Comparison of ENCODE assay signal across 9 cellular contexts in genomic region chr1:228108055-228108690, GRCh38. TPM values are rescaled to one million over a fixed set of nuclear protein-coding genes. Genes with fewer than 3 reads are reported as not detected.
DNase-seq lines count a peak whose midpoint lies in the region; FAIRE-seq and TF ChIP-seq lines count a peak whose summit lies in the region.
"Had no signal": no experiment of that assay in that cellular context is flagged by ENCODE, and none has a peak within 500 bp of the region (broad histone marks: within the 10 kb centered on the region; RNA-seq: fewer than 3 reads in every experiment).

No MANE protein-coding gene starts in this region.

- no peak for TF ChIP-seq POLR2A in testis (IDR thresholded peaks at IDR 0.05)

- intact Hi-C loops in activated T-helper 1 cell treated with anti-CD3 and anti-CD28 coated beads, Interleukin-12 subunit alpha, Interleukin-12 subunit beta, Interleukin-2, Interleukin-4 antibody, amounts not matched to agents 30 ng/mL and 10 ng/mL and 1 ng/mL, durations not matched to agents 14 hours and 24 hours and 36 hours (cut with micrococcal nuclease): loop anchor here (2.0 to 5.0 kb wide), 4 partner anchors 49 to 349 kb away; a partner anchor contains a TSS
- intact Hi-C loops in testis (cut with DNase I; ENCODE audit: low total_unique reads): no loop called here

- peaks cover 43% of the 10 kb centered on the region for H3K4me1 Mint-ChIP-seq in activated CD4-positive, alpha-beta T cell treated with anti-CD3 and anti-CD28 coated beads, Interleukin-2, amount 10 ng/mL, durations not matched to agents 7 days and 5 days
- peaks cover 33% of the 10 kb centered on the region for H3K4me1 Mint-ChIP-seq in activated T-helper 1 cell treated with anti-CD3 and anti-CD28 coated beads, Interleukin-12 subunit alpha, Interleukin-12 subunit beta, Interleukin-2, Interleukin-4 antibody, amounts not matched to agents 30 ng/mL and 10 ng/mL and 1 ng/mL, durations not matched to agents 14 hours and 24 hours and 36 hours (ENCODE audit: low read depth)

- no peaks in the 10 kb centered on the region for H3K9me3 ChIP-seq in keratinocyte (ENCODE audit: control insufficient read depth, low read depth, low read length)
- no peaks in the 10 kb centered on the region for H3K9me3 ChIP-seq in testis

- H3K27ac Mint-ChIP-seq in activated CD4-positive, alpha-beta T cell treated with anti-CD3 and anti-CD28 coated beads, Interleukin-2, amount 10 ng/mL, durations not matched to agents 7 days and 5 days: peak overlapping the region; percentile 96
- peak overlapping the region; percentile 89 for H3K27ac Mint-ChIP-seq in activated T-helper 1 cell treated with anti-CD3 and anti-CD28 coated beads, Interleukin-12 subunit alpha, Interleukin-12 subunit beta, Interleukin-2, Interleukin-4 antibody, amounts not matched to agents 30 ng/mL and 10 ng/mL and 1 ng/mL, durations not matched to agents 14 hours and 24 hours and 36 hours

- H3K4me3 Mint-ChIP-seq in activated CD4-positive, alpha-beta T cell treated with anti-CD3 and anti-CD28 coated beads, Interleukin-2, amount 10 ng/mL, durations not matched to agents 7 days and 5 days: peak overlapping the region; percentile 92
- peak overlapping the region; percentile 87 for H3K4me3 Mint-ChIP-seq in activated T-helper 1 cell treated with anti-CD3 and anti-CD28 coated beads, Interleukin-12 subunit alpha, Interleukin-12 subunit beta, Interleukin-2, Interleukin-4 antibody, amounts not matched to agents 30 ng/mL and 10 ng/mL and 1 ng/mL, durations not matched to agents 14 hours and 24 hours and 36 hours

- H3K4me2 ChIP-seq in keratinocyte (ENCODE audit: control insufficient read depth, extremely low read depth, insufficient read depth, low read depth, low read length): peak overlapping the region; percentile 89

- DNase-seq in activated CD4-positive, alpha-beta T cell treated with anti-CD3 and anti-CD28 coated beads, Interleukin-2, amount 10 ng/mL, durations not matched to agents 7 days and 5 days: no peak
- DNase-seq in activated CD4-positive, alpha-beta T cell treated with anti-CD3 and anti-CD28 coated beads, Interleukin-2, amount 50 U/mL, for 1 hour: no peak
- DNase-seq in activated T-helper 1 cell treated with anti-CD3 and anti-CD28 coated beads, Interleukin-12 subunit alpha, Interleukin-12 subunit beta, Interleukin-2, Interleukin-4 antibody, amounts not matched to agents 30 ng/mL and 10 ng/mL and 1 ng/mL, durations not matched to agents 14 hours and 24 hours and 36 hours (ENCODE audit: low spot score): no peak
- DNase-seq in keratinocyte (ENCODE audit: low read depth, low spot score) (no peak), testis (no peak), HEK293T (ENCODE audit: extremely low spot score) (no peak), DMS153 treated with DMSO at 0.1 percent for 48 hours (lab: John Stamatoyannopoulos, UW; ENCODE audit: unreplicated experiment) (no peak), GM10266 (ENCODE audit: extremely low spot score) (no peak)
- DNase-seq: NCI-H1105 treated with DMSO at 0.1 percent for 48 hours had no signal

- H3K9ac ChIP-seq in keratinocyte (ENCODE audit: control insufficient read depth, extremely low read depth, insufficient read depth, low read length): peak overlapping the region; percentile 92

- no peak for TF ChIP-seq CTCF in keratinocyte (optimal IDR thresholded peaks at IDR 0.05 in 1 of 3, IDR thresholded peaks at IDR 0.05 in 1 of 3, conservative IDR thresholded peaks at IDR 0.05 in 1 of 3; ENCODE audit: extremely low read depth in 1 of 3, insufficient read depth in 2 of 3, low read length in 3 of 3)
- no peak for TF ChIP-seq CTCF in testis (IDR thresholded peaks at IDR 0.05)
- TF ChIP-seq CTCF in GM10266 (IDR thresholded peaks at IDR 0.05; ENCODE audit: control insufficient read depth, insufficient read depth, low read depth, missing control alignments): no peak

- H3K9me3 Mint-ChIP-seq in activated CD4-positive, alpha-beta T cell treated with anti-CD3 and anti-CD28 coated beads, Interleukin-2, amount 10 ng/mL, durations not matched to agents 7 days and 5 days: no peaks in the 10 kb centered on the region
- H3K9me3 Mint-ChIP-seq in activated T-helper 1 cell treated with anti-CD3 and anti-CD28 coated beads, Interleukin-12 subunit alpha, Interleukin-12 subunit beta, Interleukin-2, Interleukin-4 antibody, amounts not matched to agents 30 ng/mL and 10 ng/mL and 1 ng/mL, durations not matched to agents 14 hours and 24 hours and 36 hours: no peaks in the 10 kb centered on the region

- no peaks in the 10 kb centered on the region for H3K27me3 Mint-ChIP-seq in activated CD4-positive, alpha-beta T cell treated with anti-CD3 and anti-CD28 coated beads, Interleukin-2, amount 10 ng/mL, durations not matched to agents 7 days and 5 days
- H3K27me3 Mint-ChIP-seq in activated T-helper 1 cell treated with anti-CD3 and anti-CD28 coated beads, Interleukin-12 subunit alpha, Interleukin-12 subunit beta, Interleukin-2, Interleukin-4 antibody, amounts not matched to agents 30 ng/mL and 10 ng/mL and 1 ng/mL, durations not matched to agents 14 hours and 24 hours and 36 hours (ENCODE audit: insufficient read depth): peaks cover 3% of the 10 kb centered on the region

- POLR2A ChIA-PET in activated CD4-positive, alpha-beta T cell treated with anti-CD3 and anti-CD28 coated beads, Interleukin-2, amount 10 ng/mL, durations not matched to agents 7 days and 5 days (lab: Charles Lee): no interaction called here
- POLR2A ChIA-PET in HEK293T (lab: Yijun Ruan, JAX): interaction anchor here (1.1 kb wide), 1 partner anchor 11 kb away, joined by 3 read pairs; no protein-coding TSS in a partner anchor

- peaks cover 9% of the 10 kb centered on the region for H3K36me3 Mint-ChIP-seq in activated CD4-positive, alpha-beta T cell treated with anti-CD3 and anti-CD28 coated beads, Interleukin-2, amount 10 ng/mL, durations not matched to agents 7 days and 5 days (ENCODE audit: low read depth)
- H3K36me3 Mint-ChIP-seq in activated T-helper 1 cell treated with anti-CD3 and anti-CD28 coated beads, Interleukin-12 subunit alpha, Interleukin-12 subunit beta, Interleukin-2, Interleukin-4 antibody, amounts not matched to agents 30 ng/mL and 10 ng/mL and 1 ng/mL, durations not matched to agents 14 hours and 24 hours and 36 hours (ENCODE audit: low read depth): peaks cover 7% of the 10 kb centered on the region

- H3K4me3 ChIP-seq in keratinocyte (ENCODE audit: control insufficient read depth in 2 of 3, extremely low read depth in 1 of 3, insufficient read depth in 2 of 3, low read depth in 1 of 3, low read length in 3 of 3): peak overlapping the region; percentile 74 to 93 (median 88)
- peak overlapping the region; percentile 75 to 92 for H3K4me3 ChIP-seq in testis

- dilution Hi-C loops in keratinocyte (cut with MboI; ENCODE audit: extremely low pct_ligation_motif_present, low sequenced_read_pairs): no loop called here

- peaks cover 17% of the 10 kb centered on the region for H3K79me2 ChIP-seq in keratinocyte (ENCODE audit: control insufficient read depth, insufficient read depth, low read length)

- CTCF ChIA-PET in activated CD4-positive, alpha-beta T cell treated with anti-CD3 and anti-CD28 coated beads, Interleukin-2, amount 10 ng/mL, durations not matched to agents 7 days and 5 days (lab: Charles Lee): interaction anchor here (0.5 to 1.0 kb wide), 2 partner anchors 30 to 58 kb away, joined by 3 read pairs; no protein-coding TSS in a partner anchor
- CTCF ChIA-PET in HEK293T (lab: Yijun Ruan, JAX): no interaction called here

- 63 to 64% methylated on average over 11 of the region's 11 CpGs for WGBS in testis, 2 donors

- H2AFZ ChIP-seq in keratinocyte (ENCODE audit: control insufficient read depth, low read length): no peak overlapping the region

- H3K27ac ChIP-seq in keratinocyte (ENCODE audit: control insufficient read depth, insufficient read depth, low read length): peak overlapping the region; percentile 50
- H3K27ac ChIP-seq in testis: peak overlapping the region; percentile 96 to 98

- H3K27me3 ChIP-seq in keratinocyte (ENCODE audit: control insufficient read depth, extremely low read depth, insufficient read depth, low read length): no peaks in the 10 kb centered on the region
- no peaks in the 10 kb centered on the region for H3K27me3 ChIP-seq in testis

- H3K4me1 ChIP-seq in keratinocyte (ENCODE audit: control insufficient read depth, extremely low read depth, insufficient read depth, low read length) (peaks cover 17% of the 10 kb centered on the region), testis (peaks cover 20% of the 10 kb centered on the region)

- H4K20me1 ChIP-seq in keratinocyte (ENCODE audit: control insufficient read depth, extremely low read depth, insufficient read depth, low read length): no peaks in the 10 kb centered on the region

- no peak for FAIRE-seq in keratinocyte (lab: Jason Lieb, UNC)

- H3K36me3 ChIP-seq in keratinocyte (ENCODE audit: control insufficient read depth in 2 of 2, extremely low read depth in 1 of 2, insufficient read depth in 2 of 2, low read length in 2 of 2): peaks cover 3 to 14% of the 10 kb centered on the region in 2 experiments
- H3K36me3 ChIP-seq in testis (ENCODE audit: low read depth, missing control alignments): no peaks in the 10 kb centered on the region

- H3K9me1 ChIP-seq in keratinocyte (ENCODE audit: control insufficient read depth, extremely low read depth, insufficient read depth, low read length): no peaks in the 10 kb centered on the region

RNA-seq across cellular contexts. Expression of gene MRPL55, which starts 0.9 kb away (rescaled TPM):
- 10 to 100 TPM; 38.6 to 44.1 TPM for total RNA-seq in activated CD4-positive, alpha-beta T cell treated with anti-CD3 and anti-CD28 coated beads, Interleukin-2, amount 10 ng/mL, durations not matched to agents 7 days and 5 days
- 53.3 and 61.7 TPM in 2 replicates for total RNA-seq in activated T-helper 1 cell treated with anti-CD3 and anti-CD28 coated beads, Interleukin-12 subunit alpha, Interleukin-12 subunit beta, Interleukin-2, Interleukin-4 antibody, amounts not matched to agents 30 ng/mL and 10 ng/mL and 1 ng/mL, durations not matched to agents 14 hours and 24 hours and 36 hours
- 28.4 to 53.7 TPM (median 49.3 TPM) in 3 replicates for polyA plus RNA-seq in keratinocyte
- 23.9 TPM for polyA plus RNA-seq in keratinocyte (2011; ENCODE audit: low read depth)
- 22.0 and 52.1 TPM in 2 replicates for polyA plus RNA-seq in keratinocyte (2011; cell fraction: cytosol; rRNA removed)
- 47.4 and 62.3 TPM in 2 replicates for polyA plus RNA-seq in keratinocyte (2011; cell fraction: nucleus; rRNA removed)
- 34.4 and 51.8 TPM in 2 replicates for polyA plus RNA-seq in keratinocyte (2012; ENCODE audit: low replicate concordance)
- polyA minus RNA-seq in keratinocyte: 19.2 to 36.3 TPM (median 26.1 TPM) in 3 replicates
- 48.9 TPM for polyA minus RNA-seq in keratinocyte (2011; cell fraction: cytosol; rRNA and poly(A)+ RNA removed)
- polyA minus RNA-seq in keratinocyte (2011; cell fraction: nucleus; rRNA and poly(A)+ RNA removed): 9.9 and 18.3 TPM in 2 replicates
- total RNA-seq in testis: 100 to 1,000 TPM; 102 to 121 TPM
- 63.1 TPM for polyA plus RNA-seq in testis (ENCODE audit: insufficient read depth, low read depth, low replicate concordance)

RNA-seq across cellular contexts. Expression of gene C1orf35, which starts 5.0 kb away (rescaled TPM):
- total RNA-seq in activated CD4-positive, alpha-beta T cell treated with anti-CD3 and anti-CD28 coated beads, Interleukin-2, amount 10 ng/mL, durations not matched to agents 7 days and 5 days: 10 to 100 TPM; 14.4 to 24.4 TPM
- total RNA-seq in activated T-helper 1 cell treated with anti-CD3 and anti-CD28 coated beads, Interleukin-12 subunit alpha, Interleukin-12 subunit beta, Interleukin-2, Interleukin-4 antibody, amounts not matched to agents 30 ng/mL and 10 ng/mL and 1 ng/mL, durations not matched to agents 14 hours and 24 hours and 36 hours: 27.7 and 30.7 TPM in 2 replicates
- polyA plus RNA-seq in keratinocyte (8.2 to 11.9 TPM (median 10.0 TPM) in 3 replicates), testis (ENCODE audit: insufficient read depth, low read depth, low replicate concordance) (11.3 TPM)
- polyA plus RNA-seq in keratinocyte (2011; ENCODE audit: low read depth): 8.0 TPM
- polyA plus RNA-seq in keratinocyte (2011; cell fraction: cytosol; rRNA removed): 4.4 and 10.2 TPM in 2 replicates
- polyA plus RNA-seq in keratinocyte (2011; cell fraction: nucleus; rRNA removed): 21.2 and 27.6 TPM in 2 replicates
- polyA plus RNA-seq in keratinocyte (2012; ENCODE audit: low replicate concordance): 12.5 and 16.4 TPM in 2 replicates
- 0.99 to 7.7 TPM (median 1.2 TPM) in 3 replicates for polyA minus RNA-seq in keratinocyte
- 7.7 TPM for polyA minus RNA-seq in keratinocyte (2011; cell fraction: cytosol; rRNA and poly(A)+ RNA removed)
- 2.4 and 2.8 TPM in 2 replicates for polyA minus RNA-seq in keratinocyte (2011; cell fraction: nucleus; rRNA and poly(A)+ RNA removed)
- 10 to 100 TPM; 19.4 to 25.0 TPM for total RNA-seq in testis

RNA-seq across cellular contexts. Expression of gene ARF1, which starts 25.7 kb away (rescaled TPM):
- 100 to 1,000 TPM; 267 to 285 TPM for total RNA-seq in activated CD4-positive, alpha-beta T cell treated with anti-CD3 and anti-CD28 coated beads, Interleukin-2, amount 10 ng/mL, durations not matched to agents 7 days and 5 days
- total RNA-seq in activated T-helper 1 cell treated with anti-CD3 and anti-CD28 coated beads, Interleukin-12 subunit alpha, Interleukin-12 subunit beta, Interleukin-2, Interleukin-4 antibody, amounts not matched to agents 30 ng/mL and 10 ng/mL and 1 ng/mL, durations not matched to agents 14 hours and 24 hours and 36 hours: 404 TPM in 2 replicates
- polyA plus RNA-seq in keratinocyte: 295 to 451 TPM (median 325 TPM) in 3 replicates
- polyA plus RNA-seq in keratinocyte (2011; ENCODE audit: low read depth): 343 TPM
- polyA plus RNA-seq in keratinocyte (2011; cell fraction: cytosol; rRNA removed): 346 and 552 TPM in 2 replicates
- polyA plus RNA-seq in keratinocyte (2011; cell fraction: nucleus; rRNA removed): 224 and 326 TPM in 2 replicates
- polyA plus RNA-seq in keratinocyte (2012; ENCODE audit: low replicate concordance): 371 and 391 TPM in 2 replicates
- polyA minus RNA-seq in keratinocyte: 457 to 846 TPM (median 598 TPM) in 3 replicates
- 776 TPM for polyA minus RNA-seq in keratinocyte (2011; cell fraction: cytosol; rRNA and poly(A)+ RNA removed)
- 151 and 170 TPM in 2 replicates for polyA minus RNA-seq in keratinocyte (2011; cell fraction: nucleus; rRNA and poly(A)+ RNA removed)
- 100 to 1,000 TPM; 426 to 488 TPM for total RNA-seq in testis
- 637 TPM for polyA plus RNA-seq in testis (ENCODE audit: insufficient read depth, low read depth, low replicate concordance)

RNA-seq across cellular contexts. Expression of gene GUK1, which starts 31.9 kb away (rescaled TPM):
- 100 to 1,000 TPM; 207 to 260 TPM for total RNA-seq in activated CD4-positive, alpha-beta T cell treated with anti-CD3 and anti-CD28 coated beads, Interleukin-2, amount 10 ng/mL, durations not matched to agents 7 days and 5 days
- 201 and 202 TPM in 2 replicates for total RNA-seq in activated T-helper 1 cell treated with anti-CD3 and anti-CD28 coated beads, Interleukin-12 subunit alpha, Interleukin-12 subunit beta, Interleukin-2, Interleukin-4 antibody, amounts not matched to agents 30 ng/mL and 10 ng/mL and 1 ng/mL, durations not matched to agents 14 hours and 24 hours and 36 hours
- 412 to 877 TPM (median 450 TPM) in 3 replicates for polyA plus RNA-seq in keratinocyte
- polyA plus RNA-seq in keratinocyte (2011; ENCODE audit: low read depth): 259 TPM
- 279 and 743 TPM in 2 replicates for polyA plus RNA-seq in keratinocyte (2011; cell fraction: cytosol; rRNA removed)
- polyA plus RNA-seq in keratinocyte (2011; cell fraction: nucleus; rRNA removed): 254 and 303 TPM in 2 replicates
- 421 and 447 TPM in 2 replicates for polyA plus RNA-seq in keratinocyte (2012; ENCODE audit: low replicate concordance)
- polyA minus RNA-seq in keratinocyte: 198 to 329 TPM (median 216 TPM) in 3 replicates
- polyA minus RNA-seq in keratinocyte (2011; cell fraction: cytosol; rRNA and poly(A)+ RNA removed): 557 TPM
- polyA minus RNA-seq in keratinocyte (2011; cell fraction: nucleus; rRNA and poly(A)+ RNA removed): 106 and 141 TPM in 2 replicates
- 100 to 1,000 TPM; 298 to 343 TPM for total RNA-seq in testis
- 236 TPM for polyA plus RNA-seq in testis (ENCODE audit: insufficient read depth, low read depth, low replicate concordance)

RNA-seq across cellular contexts. Expression of gene GJC2, which starts 41.6 kb away (rescaled TPM):
- under 1 TPM; 0.40 to 0.62 TPM for total RNA-seq in activated CD4-positive, alpha-beta T cell treated with anti-CD3 and anti-CD28 coated beads, Interleukin-2, amount 10 ng/mL, durations not matched to agents 7 days and 5 days
- total RNA-seq in activated T-helper 1 cell treated with anti-CD3 and anti-CD28 coated beads, Interleukin-12 subunit alpha, Interleukin-12 subunit beta, Interleukin-2, Interleukin-4 antibody, amounts not matched to agents 30 ng/mL and 10 ng/mL and 1 ng/mL, durations not matched to agents 14 hours and 24 hours and 36 hours: 0.61 and 0.93 TPM in 2 replicates
- polyA plus RNA-seq in keratinocyte (0.37 to 0.63 TPM (median 0.58 TPM) in 3 replicates), testis (ENCODE audit: insufficient read depth, low read depth, low replicate concordance) (2.6 TPM)
- 0.39 TPM for polyA plus RNA-seq in keratinocyte (2011; ENCODE audit: low read depth)
- 0.17 and 0.52 TPM in 2 replicates for polyA plus RNA-seq in keratinocyte (2011; cell fraction: cytosol; rRNA removed)
- polyA plus RNA-seq in keratinocyte (2011; cell fraction: nucleus; rRNA removed): 0.56 and 0.79 TPM in 2 replicates
- polyA plus RNA-seq in keratinocyte (2012; ENCODE audit: low replicate concordance): 0.73 and 0.81 TPM in 2 replicates
- polyA minus RNA-seq in keratinocyte: 0.33 to 0.52 TPM (median 0.51 TPM) in 3 replicates
- polyA minus RNA-seq in keratinocyte (2011; cell fraction: cytosol; rRNA and poly(A)+ RNA removed): 2.9 TPM
- 0.31 and 1.1 TPM in 2 replicates for polyA minus RNA-seq in keratinocyte (2011; cell fraction: nucleus; rRNA and poly(A)+ RNA removed)
- 1 to 10 TPM; 2.0 to 4.2 TPM for total RNA-seq in testis
